ENCODE assay signal across 12 cellular contexts in the genomic region with DNA sequence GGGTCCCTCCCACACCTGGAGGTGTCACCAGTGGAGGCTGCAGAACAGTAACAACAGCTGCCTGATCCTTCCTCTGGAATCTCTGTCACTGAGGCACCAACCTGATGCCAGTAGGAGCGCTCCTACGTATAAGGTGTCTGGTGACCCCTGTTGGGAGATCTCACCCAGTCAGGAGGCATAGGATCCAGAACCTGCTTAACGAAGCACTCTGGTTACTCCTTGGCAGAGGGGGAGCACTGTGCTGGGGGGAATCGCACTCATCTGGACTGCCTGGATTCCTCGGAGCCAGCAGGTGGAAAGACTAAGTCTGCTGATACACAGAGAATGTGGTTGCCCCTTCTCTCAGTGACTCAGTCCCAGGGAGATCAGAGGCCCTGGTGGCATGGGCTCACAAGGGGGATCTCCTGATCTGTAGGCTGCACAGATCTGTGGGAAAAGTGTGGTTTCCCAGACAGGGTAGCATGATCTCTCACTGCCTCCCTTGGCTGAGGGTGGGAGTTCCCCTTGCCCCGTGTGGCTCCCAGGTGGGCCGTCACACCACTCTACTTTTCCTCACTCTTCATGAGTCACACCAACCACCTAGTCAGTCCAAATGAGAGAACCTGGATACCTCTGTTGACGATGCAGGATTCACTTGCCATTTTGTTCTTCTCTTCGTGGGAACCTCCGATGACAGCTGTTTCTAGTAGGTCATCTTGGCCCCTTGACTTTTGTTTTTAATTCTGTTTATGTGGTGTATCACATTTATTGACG.
DNase-seq lines count a peak whose midpoint lies in the region; ATAC-seq and TF ChIP-seq lines count a peak whose summit lies in the region.
"Had no signal": no experiment of that assay in that cellular context is flagged by ENCODE, and none has a peak within 500 bp of the region (broad histone marks: within the 10 kb centered on the region; RNA-seq: fewer than 3 reads in every experiment).

No MANE protein-coding gene starts in this region.

- no peak for DNase-seq in DND-41
- DNase-seq in GM13976 (ENCODE audit: low spot score) = no peak
- DNase-seq in cortex of kidney (lab: John Stamatoyannopoulos, UW) = no peak
- no peak for DNase-seq in ascending aorta (ENCODE audit: low spot score in 2 of 2)
- DNase-seq in colonic mucosa = no peak
- DNase-seq: left ventricle myocardium inferior, NCI-H2171, sigmoid colon had no signal

- ATAC-seq in DND-41 (ENCODE audit: insufficient read depth, low read depth) = peak; percentile 52; the same call in 2 of the 3 replicates
- ATAC-seq in GM18517 (IDR thresholded peaks at IDR 0.05; ENCODE audit: unreplicated experiment) = peak; percentile 62
- peak; percentile 74 for ATAC-seq in GM21825 (IDR thresholded peaks at IDR 0.05; ENCODE audit: unreplicated experiment)
- peak; percentile 84 for ATAC-seq in HG03469 (IDR thresholded peaks at IDR 0.05; ENCODE audit: unreplicated experiment)

- H3K4me3 ChIP-seq in DND-41 (ENCODE audit: low read depth in 1 of 2, low read length in 2 of 2) (no peak overlapping the region), ascending aorta (no peak overlapping the region), colonic mucosa (no peak overlapping the region)
- H3K4me3 ChIP-seq: BLaER1, left ventricle myocardium inferior, sigmoid colon had no signal

- in situ Hi-C loops in GM13976 (cut with MboI; ENCODE audit: low sequenced_read_pairs, unreplicated experiment) = no loop called here

- TF ChIP-seq CTCF in DND-41 (IDR thresholded peaks at IDR 0.05; ENCODE audit: borderline replicate concordance, extremely low read depth, low read length, poor library complexity, severe bottlenecking) = no peak
- no peak for TF ChIP-seq CTCF in GM13976 (IDR thresholded peaks at IDR 0.05; ENCODE audit: borderline replicate concordance, control extremely low read depth, extremely low read depth, insufficient read depth, missing control alignments)
- TF ChIP-seq CTCF in ascending aorta (IDR thresholded peaks at IDR 0.05) = no peak
- no peak for TF ChIP-seq CTCF in colonic mucosa (IDR thresholded peaks at IDR 0.05)

- H3K36me3 ChIP-seq in DND-41 (ENCODE audit: insufficient read depth, low read length) (no peaks in the 10 kb centered on the region), ascending aorta (no peaks in the 10 kb centered on the region), colonic mucosa (no peaks in the 10 kb centered on the region)
- H3K36me3 ChIP-seq: BLaER1, left ventricle myocardium inferior, sigmoid colon had no signal

- H3K4me1 ChIP-seq in DND-41 (ENCODE audit: insufficient read depth, low read length) (no peaks in the 10 kb centered on the region), ascending aorta (no peaks in the 10 kb centered on the region), colonic mucosa (no peaks in the 10 kb centered on the region)
- H3K4me1 ChIP-seq: BLaER1, left ventricle myocardium inferior, sigmoid colon had no signal

- no peaks in the 10 kb centered on the region for H4K20me1 ChIP-seq in DND-41 (ENCODE audit: insufficient read depth, low read length)
- H4K20me1 ChIP-seq: BLaER1 had no signal

- H3K27me3 ChIP-seq in DND-41 (ENCODE audit: insufficient read depth, low read length, poor library complexity) (no peaks in the 10 kb centered on the region), ascending aorta (no peaks in the 10 kb centered on the region), colonic mucosa (no peaks in the 10 kb centered on the region)
- H3K27me3 ChIP-seq: BLaER1, sigmoid colon had no signal

- no peak overlapping the region for H2AFZ ChIP-seq in DND-41 (ENCODE audit: low read depth, low read length)

- H3K9ac ChIP-seq in DND-41 (ENCODE audit: low read depth, low read length) (no peak overlapping the region), colonic mucosa (ENCODE audit: low read depth in 2 of 2, low read length in 2 of 2) (no peak overlapping the region)
- H3K9ac ChIP-seq: BLaER1 had no signal

- H3K27ac ChIP-seq in DND-41 (ENCODE audit: low read length) = no peak overlapping the region
- H3K27ac ChIP-seq in ascending aorta = no peak overlapping the region
- H3K27ac ChIP-seq in colonic mucosa = no peak overlapping the region
- H3K27ac ChIP-seq: BLaER1, left ventricle myocardium inferior, sigmoid colon had no signal

- H3K9me3 ChIP-seq in DND-41 (ENCODE audit: insufficient read depth, low read length, severe bottlenecking) (no peaks in the 10 kb centered on the region), ascending aorta (no peaks in the 10 kb centered on the region), colonic mucosa (no peaks in the 10 kb centered on the region)
- H3K9me3 ChIP-seq: BLaER1, left ventricle myocardium inferior, sigmoid colon had no signal

- no peaks in the 10 kb centered on the region for H3K79me2 ChIP-seq in DND-41 (ENCODE audit: insufficient read depth, low read length)

- intact Hi-C loops in ascending aorta (cut with DNase I) (no loop called here), colonic mucosa (cut with DNase I) (no loop called here)

- H3K4me2 ChIP-seq in DND-41 (ENCODE audit: insufficient read depth, low read length) = no peak overlapping the region
- H3K4me2 ChIP-seq: BLaER1 had no signal
